16 cellular contexts compared by ENCODE assay signal in genomic region chr10:27072436-27073114, GRCh38. TPM values are rescaled to one million over a fixed set of nuclear protein-coding genes. Genes with fewer than 3 reads are reported as not detected.
DNase-seq lines count a peak whose midpoint lies in the region; ATAC-seq, FAIRE-seq and TF ChIP-seq lines count a peak whose summit lies in the region.
"Had no signal": no experiment of that assay in that cellular context is flagged by ENCODE, and none has a peak within 500 bp of the region (broad histone marks: within the 10 kb centered on the region; RNA-seq: fewer than 3 reads in every experiment).

No MANE protein-coding gene starts in this region.

- no peak for TF ChIP-seq RAD21 in A549 (conservative IDR thresholded peaks at IDR 0.05 in 1 of 2, IDR thresholded peaks at IDR 0.05 in 1 of 2)

- WGBS in A549 (ENCODE audit: missing lambda C conversion rate): 89% methylated on average over 6 of the region's 6 CpGs
- WGBS in esophagus muscularis mucosa: 92% methylated on average over 6 of the region's 6 CpGs

- peak in 1 of 2 experiments; percentile 27 for DNase-seq in A549 (ENCODE audit: low read depth in 1 of 2, low spot score in 1 of 2)
- no peak for DNase-seq in HFFc6
- DNase-seq in WERI-Rb-1: no peak
- DNase-seq in foreskin keratinocyte: no peak
- no peak for DNase-seq in NCI-H2029 treated with DMSO at 0.1 percent for 48 hours (lab: John Stamatoyannopoulos, UW)
- no peak for DNase-seq in esophagus muscularis mucosa (ENCODE audit: extremely low spot score)
- DNase-seq: activated naive CD4-positive, alpha-beta T cell treated with anti-CD3 and anti-CD28 coated beads, Interleukin-2, amount 10 ng/mL, durations not matched to agents 7 days and 5 days; GF-D8; naive thymus-derived CD4-positive, alpha-beta T cell; NCI-H1694 treated with DMSO at 0.1 percent for 48 hours; Peyer's patch; stimulated activated naive CD8-positive, alpha-beta T cell treated with anti-CD3 and anti-CD28 coated beads, Interleukin-15, amount 100 ng/mL, for 72 hours; uterus had no signal

- H3K4me3 ChIP-seq in A549: no peak overlapping the region
- H3K4me3 ChIP-seq in WERI-Rb-1 (ENCODE audit: low read depth, low read length): no peak overlapping the region
- no peak overlapping the region for H3K4me3 ChIP-seq in esophagus muscularis mucosa
- H3K4me3 ChIP-seq: lung, Peyer's patch, uterus had no signal

- no peak overlapping the region for H3K27ac Mint-ChIP-seq in HFFc6
- H3K27ac Mint-ChIP-seq: activated naive CD4-positive, alpha-beta T cell treated with anti-CD3 and anti-CD28 coated beads, Interleukin-2, amount 10 ng/mL, durations not matched to agents 7 days and 5 days had no signal

- H3K27ac ChIP-seq in A549 (no peak overlapping the region), WERI-Rb-1 (no peak overlapping the region), foreskin keratinocyte (no peak overlapping the region), esophagus muscularis mucosa (replicated peaks in 1 of 4) (no peak overlapping the region)
- H3K27ac ChIP-seq: Peyer's patch, uterus had no signal

- POLR2A ChIA-PET in A549 (lab: Yijun Ruan, JAX): no interaction called here

- H3K9me3 ChIP-seq in A549 (no peaks in the 10 kb centered on the region), WERI-Rb-1 (ENCODE audit: severe bottlenecking) (no peaks in the 10 kb centered on the region), esophagus muscularis mucosa (peaks cover 0 to 3% (median 0%) of the 10 kb centered on the region in 4 donors)
- H3K9me3 ChIP-seq: Peyer's patch had no signal

- H3K4me3 Mint-ChIP-seq in HFFc6: no peak overlapping the region
- H3K4me3 Mint-ChIP-seq: activated naive CD4-positive, alpha-beta T cell treated with anti-CD3 and anti-CD28 coated beads, Interleukin-2, amount 10 ng/mL, durations not matched to agents 7 days and 5 days; naive thymus-derived CD4-positive, alpha-beta T cell; stimulated activated naive CD8-positive, alpha-beta T cell treated with anti-CD3 and anti-CD28 coated beads, Interleukin-15, amount 100 ng/mL, for 72 hours had no signal

- peaks cover 33% of the 10 kb centered on the region for H3K36me3 Mint-ChIP-seq in HFFc6 (ENCODE audit: low read depth)

- TF ChIP-seq POLR2A in A549 (IDR thresholded peaks at IDR 0.05; ENCODE audit: low read length) (no peak), esophagus muscularis mucosa (IDR thresholded peaks at IDR 0.05; ENCODE audit: low read depth) (no peak)

- no peaks in the 10 kb centered on the region for H3K9me3 Mint-ChIP-seq in HFFc6
- H3K9me3 Mint-ChIP-seq: activated naive CD4-positive, alpha-beta T cell treated with anti-CD3 and anti-CD28 coated beads, Interleukin-2, amount 10 ng/mL, durations not matched to agents 7 days and 5 days; stimulated activated naive CD8-positive, alpha-beta T cell treated with anti-CD3 and anti-CD28 coated beads, Interleukin-15, amount 100 ng/mL, for 72 hours had no signal

- H3K27me3 Mint-ChIP-seq in HFFc6 (ENCODE audit: insufficient read depth): no peaks in the 10 kb centered on the region; the same call in 1 of the 2 replicates
- H3K27me3 Mint-ChIP-seq: activated naive CD4-positive, alpha-beta T cell treated with anti-CD3 and anti-CD28 coated beads, Interleukin-2, amount 10 ng/mL, durations not matched to agents 7 days and 5 days; naive thymus-derived CD4-positive, alpha-beta T cell; stimulated activated naive CD8-positive, alpha-beta T cell treated with anti-CD3 and anti-CD28 coated beads, Interleukin-15, amount 100 ng/mL, for 72 hours had no signal

- H3K36me3 ChIP-seq in WERI-Rb-1 (peaks cover 5% of the 10 kb centered on the region), esophagus muscularis mucosa (peaks cover 36 to 80% (median 47%) of the 10 kb centered on the region in 4 donors)

- intact Hi-C loops in esophagus muscularis mucosa (cut with DNase I): no loop called here

- CTCF ChIA-PET in A549 (lab: Yijun Ruan, JAX): no interaction called here

- no peak overlapping the region for H3K4me2 ChIP-seq in A549

- TF ChIP-seq EP300 in A549 (IDR thresholded peaks at IDR 0.05) (no peak), esophagus muscularis mucosa (IDR thresholded peaks at IDR 0.05) (no peak)

- no peaks in the 10 kb centered on the region for H3K27me3 ChIP-seq in WERI-Rb-1 (ENCODE audit: insufficient read depth, low read depth, severe bottlenecking)
- no peaks in the 10 kb centered on the region for H3K27me3 ChIP-seq in foreskin keratinocyte
- no peaks in the 10 kb centered on the region for H3K27me3 ChIP-seq in esophagus muscularis mucosa
- H3K27me3 ChIP-seq: Peyer's patch, uterus had no signal

- 0 out of 2 replicates have a peak, but pooled peaks cover 4% of the 10 kb centered on the region for H3K4me1 Mint-ChIP-seq in HFFc6 (ENCODE audit: low read depth)

- H3K4me1 ChIP-seq in A549 (no peaks in the 10 kb centered on the region), foreskin keratinocyte (no peaks in the 10 kb centered on the region), esophagus muscularis mucosa (no peaks in the 10 kb centered on the region)
- H3K4me1 ChIP-seq: Peyer's patch, uterus had no signal

- peak; percentile 34 to 62; a peak in 4 of 6 replicates for ATAC-seq in A549
- ATAC-seq in foreskin keratinocyte: peak; percentile 16
- ATAC-seq in GM21423 (IDR thresholded peaks at IDR 0.05; ENCODE audit: unreplicated experiment): no peak
- no peak for ATAC-seq in GM21825 (IDR thresholded peaks at IDR 0.05; ENCODE audit: unreplicated experiment)
- ATAC-seq: naive thymus-derived CD4-positive, alpha-beta T cell; stimulated activated naive CD8-positive, alpha-beta T cell treated with anti-CD3 and anti-CD28 coated beads, Interleukin-15, amount 100 ng/mL, for 72 hours had no signal

- TF ChIP-seq CTCF in A549 (IDR thresholded peaks at IDR 0.05): no peak
- TF ChIP-seq CTCF in HFFc6 (IDR thresholded peaks at IDR 0.05): peak; percentile 21; the same call in 1 of the 2 replicates
- peak; percentile 19; the same call in 1 of the 2 replicates for TF ChIP-seq CTCF in WERI-Rb-1 (IDR thresholded peaks at IDR 0.05; ENCODE audit: low read depth, low read length)
- TF ChIP-seq CTCF in foreskin keratinocyte (conservative IDR thresholded peaks at IDR 0.05): peak; percentile 24
- no peak for TF ChIP-seq CTCF in esophagus muscularis mucosa (IDR thresholded peaks at IDR 0.05)

- no peak for FAIRE-seq in A549 (lab: Jason Lieb, UNC)

TF ChIP-seq in A549, 52 proteins besides CTCF, POLR2A, EP300 and RAD21:
- no peak for TF ChIP-seq JUN (IDR thresholded peaks at IDR 0.05)

RNA-seq across cellular contexts. Expression of gene ANKRD26, which starts 27.7 kb away (rescaled TPM):
- polyA plus RNA-seq in A549 (2011; rRNA removed) (3.3 and 4.1 TPM in 2 replicates), A549 (2017; fragmentation: RNase III; extraction: RNeasy Plus Mini Kit Qiagen cat#74134 plus additional on column Dnase treatment) (4.0 to 4.3 TPM (median 4.0 TPM) in 3 replicates), foreskin keratinocyte (1.9 and 2.3 TPM in 2 replicates)
- polyA plus RNA-seq in A549 (2012; cell fraction: cytosol; rRNA removed): 0.51 and 0.59 TPM in 2 replicates
- polyA plus RNA-seq in A549 (2012; cell fraction: nucleus; rRNA removed): 0.64 and 0.82 TPM in 2 replicates
- polyA minus RNA-seq in A549 (2011; rRNA and poly(A)+ RNA removed): 2.7 and 3.3 TPM in 2 replicates
- 1 to 10 TPM; 7.1 to 8.7 (median 7.7) TPM for total RNA-seq in HFFc6 (2021; fragmentation: NEBNext Ultra II Directional; extraction: Animal tissue kit (Norgen Biotek cat#: 25700))
- total RNA-seq in foreskin keratinocyte (7.9 and 8.3 TPM in 2 replicates), esophagus muscularis mucosa (10 to 100 TPM in 1 of 4 donors, 1 to 10 TPM in 3; 4.0 to 12.5 (median 6.2) TPM)

Comparison
In these comparisons a context has a peak if more than half of its experiments do, and no peak if none do; other contexts are left out.
1. ATAC-seq: peak in A549 (2 of 2) and foreskin keratinocyte (single experiment); none in GM21423 (single experiment) and GM21825 (single experiment).
2. CTCF ChIP-seq: peak in HFFc6 (single experiment), WERI-Rb-1 (single experiment) and foreskin keratinocyte (single experiment); none in A549 (single experiment) and esophagus muscularis mucosa (0 of 3).